9 cellular contexts compared by ENCODE assay signal in genomic region chr17:69246726-69247375, GRCh38. TPM values are rescaled to one million over a fixed set of nuclear protein-coding genes. Genes with fewer than 3 reads are reported as not detected.
DNase-seq lines count a peak whose midpoint lies in the region; ATAC-seq and TF ChIP-seq lines count a peak whose summit lies in the region.
"Had no signal": no experiment of that assay in that cellular context is flagged by ENCODE, and none has a peak within 500 bp of the region (broad histone marks: within the 10 kb centered on the region; RNA-seq: fewer than 3 reads in every experiment).

No MANE protein-coding gene starts in this region.

- H3K4me1 ChIP-seq in lower lobe of right lung (no peaks in the 10 kb centered on the region), suprapubic skin (no peaks in the 10 kb centered on the region)

- WGBS in suprapubic skin: 62% methylated on average over 4 of the region's 4 CpGs

- ATAC-seq in HG03139 (IDR thresholded peaks at IDR 0.05; ENCODE audit: unreplicated experiment) (peak; percentile 57), lower lobe of right lung (peak in 1 of 2 donors; percentile 60), GM18505 (IDR thresholded peaks at IDR 0.05; ENCODE audit: unreplicated experiment) (no peak)

- peak; percentile 51 for TF ChIP-seq CTCF in choroid plexus epithelial cell (conservative IDR thresholded peaks at IDR 0.05; ENCODE audit: low read depth, low read length)
- peak; percentile 63 for TF ChIP-seq CTCF in lower lobe of right lung (IDR thresholded peaks at IDR 0.05)
- TF ChIP-seq CTCF in suprapubic skin (IDR thresholded peaks at IDR 0.05): peak in 1 of 2 donors; percentile 48

- peak; percentile 61 for DNase-seq in GM03348 (ENCODE audit: low spot score)
- DNase-seq in NCI-H774 (lab: John Stamatoyannopoulos, UW): peak; percentile 52
- DNase-seq in choroid plexus epithelial cell (ENCODE audit: low read depth): peak; percentile 79
- no peak for DNase-seq in lower lobe of right lung
- no peak for DNase-seq in stimulated activated CD4-positive, alpha-beta T cell treated with anti-CD3 and anti-CD28 coated beads, Interleukin-2, amount 100 ng/mL, for 48 hours
- DNase-seq in suprapubic skin (ENCODE audit: low spot score in 2 of 2): no peak

- H3K27me3 ChIP-seq in lower lobe of right lung (ENCODE audit: low read depth) (no peaks in the 10 kb centered on the region), suprapubic skin (no peaks in the 10 kb centered on the region)

- H3K9me3 ChIP-seq in lower lobe of right lung: no peaks in the 10 kb centered on the region
- no peaks in the 10 kb centered on the region for H3K9me3 ChIP-seq in suprapubic skin

- no peaks in the 10 kb centered on the region for H3K36me3 ChIP-seq in lower lobe of right lung
- H3K36me3 ChIP-seq in suprapubic skin: peaks cover 12% of the 10 kb centered on the region

- no peak for TF ChIP-seq POLR2A in GM18505 (IDR thresholded peaks at IDR 0.05; ENCODE audit: borderline replicate concordance, extremely low read depth, insufficient read depth, insufficient read length)
- TF ChIP-seq POLR2A in suprapubic skin (IDR thresholded peaks at IDR 0.05): no peak

- TF ChIP-seq EP300 in suprapubic skin (IDR thresholded peaks at IDR 0.05): no peak

- H3K27ac ChIP-seq in lower lobe of right lung: no peak overlapping the region
- H3K27ac ChIP-seq in suprapubic skin: no peak overlapping the region
- H3K27ac ChIP-seq: skin epidermis had no signal

- no peak overlapping the region for H3K4me3 ChIP-seq in choroid plexus epithelial cell (ENCODE audit: low read depth, low read length)
- H3K4me3 ChIP-seq in lower lobe of right lung: no peak overlapping the region
- H3K4me3 ChIP-seq in suprapubic skin: no peak overlapping the region
- H3K4me3 ChIP-seq: skin epidermis had no signal

- intact Hi-C loops in lower lobe of right lung (cut with DNase I): no loop called here

RNA-seq across cellular contexts. Expression of gene ABCA10, which starts 18.2 kb away (rescaled TPM):
- total RNA-seq in lower lobe of right lung (9.8 TPM), suprapubic skin (10 to 100 TPM in 2 of 4 donors, 1 to 10 TPM in 2; 1.5 to 19.1 (median 10.3) TPM)

Comparison
In these comparisons a context has a peak if more than half of its experiments do, and no peak if none do; other contexts are left out.
1. DNase-seq: peak in GM03348 (single experiment), NCI-H774 (single experiment) and choroid plexus epithelial cell (single experiment); none in lower lobe of right lung (single experiment), stimulated activated CD4-positive, alpha-beta T cell treated with anti-CD3 and anti-CD28 coated beads, Interleukin-2, amount 100 ng/mL, for 48 hours (0 of 2) and suprapubic skin (0 of 2).